10 cellular contexts compared by ENCODE assay signal in the genomic region with DNA sequence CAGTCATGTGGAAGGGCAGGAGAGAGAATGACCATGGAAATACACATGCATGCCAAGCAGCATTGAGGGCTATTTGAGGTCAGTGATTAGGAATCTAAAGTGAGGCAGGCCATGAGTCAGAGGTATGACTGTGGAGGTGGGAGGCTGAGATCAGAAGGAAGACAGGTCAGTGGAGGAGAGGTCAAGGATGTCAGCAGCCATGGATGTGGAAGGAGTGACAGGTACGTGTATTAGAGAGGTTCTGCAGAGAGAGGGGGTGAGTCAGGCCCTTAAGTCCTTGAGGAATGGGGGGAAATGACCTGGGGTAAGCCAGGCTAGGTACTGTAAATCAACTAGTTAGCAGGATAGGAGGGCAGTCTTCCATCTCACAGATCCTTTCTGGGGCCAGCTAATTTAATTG.
DNase-seq lines count a peak whose midpoint lies in the region; ATAC-seq and TF ChIP-seq lines count a peak whose summit lies in the region.
"Had no signal": no experiment of that assay in that cellular context is flagged by ENCODE, and none has a peak within 500 bp of the region (broad histone marks: within the 10 kb centered on the region; RNA-seq: fewer than 3 reads in every experiment).

No MANE protein-coding gene starts in this region.

- H3K36me3 ChIP-seq in breast epithelium, result no peaks in the 10 kb centered on the region
- no peaks in the 10 kb centered on the region for H3K36me3 ChIP-seq in upper lobe of left lung

- DNase-seq in MCF 10A (ENCODE audit: unreplicated experiment), result peak; percentile 51
- no peak for DNase-seq in breast epithelium (ENCODE audit: low spot score in 2 of 2)
- peak; percentile 19 for DNase-seq in hepatic stellate cell (ENCODE audit: low spot score)
- no peak for DNase-seq in upper lobe of left lung
- no peak for DNase-seq in globus pallidus (ENCODE audit: low spot score)
- DNase-seq in DMS 273 treated with DMSO at 0.1 percent for 48 hours (lab: John Stamatoyannopoulos, UW), result no peak
- DNase-seq in stimulated activated naive CD4-positive, alpha-beta T cell treated with Interleukin-2 at 50 U/mL for 16 hours (lab: John Stamatoyannopoulos, UW), result no peak
- DNase-seq: activated CD8-positive, alpha-beta memory T cell treated with anti-CD3 and anti-CD28 coated beads, Interleukin-2, amount 50 U/mL, for 4 hours; NCI-H1436 had no signal

- no peaks in the 10 kb centered on the region for H3K4me1 Mint-ChIP-seq in MCF 10A (ENCODE audit: insufficient read depth, unreplicated experiment)
- H3K4me1 Mint-ChIP-seq in activated T-helper 17 cell treated with anti-CD3 and anti-CD28 coated beads, Interleukin-2, amount 50 U/mL, for 72 hours, result peaks cover 5% of the 10 kb centered on the region

- H3K27me3 Mint-ChIP-seq in MCF 10A (ENCODE audit: insufficient read depth, unreplicated experiment), result no peaks in the 10 kb centered on the region
- H3K27me3 Mint-ChIP-seq in activated T-helper 17 cell treated with anti-CD3 and anti-CD28 coated beads, Interleukin-2, amount 50 U/mL, for 72 hours, result no peaks in the 10 kb centered on the region

- no peak for TF ChIP-seq POLR2A in breast epithelium (IDR thresholded peaks at IDR 0.05)
- TF ChIP-seq POLR2A in upper lobe of left lung (IDR thresholded peaks at IDR 0.05), result no peak

- intact Hi-C loops in MCF 10A (cut with micrococcal nuclease), result no loop called here
- intact Hi-C loops in breast epithelium (cut with DNase I; ENCODE audit: low total_unique reads), result no loop called here

- no peaks in the 10 kb centered on the region for H3K27me3 ChIP-seq in breast epithelium
- no peaks in the 10 kb centered on the region for H3K27me3 ChIP-seq in upper lobe of left lung

- no peaks in the 10 kb centered on the region for H3K36me3 Mint-ChIP-seq in MCF 10A (ENCODE audit: insufficient read depth, unreplicated experiment)
- H3K36me3 Mint-ChIP-seq in activated T-helper 17 cell treated with anti-CD3 and anti-CD28 coated beads, Interleukin-2, amount 50 U/mL, for 72 hours (ENCODE audit: low read depth), result no peaks in the 10 kb centered on the region

- 71 to 78% methylated on average over 1 of the region's 1 CpG for WGBS in upper lobe of left lung, 2 donors

- H3K4me3 Mint-ChIP-seq in MCF 10A (ENCODE audit: unreplicated experiment), result no peak overlapping the region
- no peak overlapping the region for H3K4me3 Mint-ChIP-seq in activated T-helper 17 cell treated with anti-CD3 and anti-CD28 coated beads, Interleukin-2, amount 50 U/mL, for 72 hours

- ATAC-seq in activated T-helper 17 cell treated with anti-CD3 and anti-CD28 coated beads, Interleukin-2, amount 50 U/mL, for 72 hours (replicated peaks), result peak; percentile 67
- ATAC-seq in upper lobe of left lung (ENCODE audit: low FRiP score in 2 of 2), result peak; percentile 36 to 61

- H3K27ac ChIP-seq in breast epithelium (no peak overlapping the region), upper lobe of left lung (no peak overlapping the region)

- H3K4me3 ChIP-seq in breast epithelium (no peak overlapping the region), upper lobe of left lung (no peak overlapping the region)

- H3K9me3 Mint-ChIP-seq in MCF 10A (ENCODE audit: unreplicated experiment), result no peaks in the 10 kb centered on the region
- no peaks in the 10 kb centered on the region for H3K9me3 Mint-ChIP-seq in activated T-helper 17 cell treated with anti-CD3 and anti-CD28 coated beads, Interleukin-2, amount 50 U/mL, for 72 hours

- CTCF ChIA-PET in MCF 10A (lab: Yijun Ruan, JAX), result no interaction called here

- no peak for TF ChIP-seq EP300 in upper lobe of left lung (IDR thresholded peaks at IDR 0.05)

- no TSS peak for BruUV-seq in MCF 10A (replicated peaks; lab: Mats Ljungman, UMichigan)

- H3K4me1 ChIP-seq in breast epithelium (no peaks in the 10 kb centered on the region), upper lobe of left lung (no peaks in the 10 kb centered on the region)

- POLR2A ChIA-PET in MCF 10A (lab: Yijun Ruan, JAX), result no interaction called here

- H3K27ac Mint-ChIP-seq in MCF 10A (ENCODE audit: low read depth, unreplicated experiment), result no peak overlapping the region
- no peak overlapping the region for H3K27ac Mint-ChIP-seq in activated T-helper 17 cell treated with anti-CD3 and anti-CD28 coated beads, Interleukin-2, amount 50 U/mL, for 72 hours

- no peaks in the 10 kb centered on the region for H3K9me3 ChIP-seq in breast epithelium
- H3K9me3 ChIP-seq in upper lobe of left lung, result no peaks in the 10 kb centered on the region

- no peak for TF ChIP-seq CTCF in MCF 10A (IDR thresholded peaks at IDR 0.05; ENCODE audit: unreplicated experiment)
- TF ChIP-seq CTCF in breast epithelium (IDR thresholded peaks at IDR 0.05), result no peak
- TF ChIP-seq CTCF in upper lobe of left lung (IDR thresholded peaks at IDR 0.05), result no peak

Comparison
In these comparisons a context has a peak if more than half of its experiments do, and no peak if none do; other contexts are left out.
1. DNase-seq: peak in MCF 10A (single experiment) and hepatic stellate cell (single experiment); none in breast epithelium (0 of 2), upper lobe of left lung (0 of 2), globus pallidus (single experiment), DMS 273 treated with DMSO at 0.1 percent for 48 hours (single experiment) and stimulated activated naive CD4-positive, alpha-beta T cell treated with Interleukin-2 at 50 U/mL for 16 hours (single experiment).